ENCODE assay signal across 12 cellular contexts in the genomic region with DNA sequence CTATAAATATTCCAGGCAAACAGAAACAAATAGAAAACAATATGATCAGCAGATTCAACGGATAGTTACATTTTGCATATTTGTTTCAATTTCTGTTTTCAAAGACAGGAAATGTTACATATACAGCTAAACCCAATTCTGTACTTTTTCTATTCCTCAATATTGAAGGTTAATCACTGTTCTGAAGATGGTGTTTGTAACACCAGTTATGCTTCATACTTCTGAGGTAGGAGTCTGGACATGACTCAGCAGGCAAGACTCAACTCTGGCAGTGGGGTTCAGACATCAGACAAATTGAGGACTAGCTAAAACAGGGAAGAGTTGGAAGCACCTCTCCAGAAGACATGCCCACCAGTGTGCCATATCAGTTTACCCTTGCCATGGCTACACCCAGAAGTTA. TPM values are rescaled to one million over a fixed set of nuclear protein-coding genes. Genes with fewer than 3 reads are reported as not detected.
DNase-seq lines count a peak whose midpoint lies in the region; ATAC-seq and TF ChIP-seq lines count a peak whose summit lies in the region.
"Had no signal": no experiment of that assay in that cellular context is flagged by ENCODE, and none has a peak within 500 bp of the region (broad histone marks: within the 10 kb centered on the region; RNA-seq: fewer than 3 reads in every experiment).

No MANE protein-coding gene starts in this region.

- no peaks in the 10 kb centered on the region for H3K27me3 ChIP-seq in foreskin keratinocyte
- H3K27me3 ChIP-seq: adrenal gland had no signal

- peak; percentile 99 for ATAC-seq in GM18858 (IDR thresholded peaks at IDR 0.05; ENCODE audit: unreplicated experiment)
- peak; percentile 97 for ATAC-seq in GM21786 (IDR thresholded peaks at IDR 0.05; ENCODE audit: unreplicated experiment)
- ATAC-seq in HG03442 (IDR thresholded peaks at IDR 0.05; ENCODE audit: unreplicated experiment): peak; percentile 98
- peak; percentile 74 for ATAC-seq in foreskin keratinocyte

- DNase-seq in foreskin keratinocyte (peak; percentile 51 to 77), COLO668 (lab: John Stamatoyannopoulos, UW; ENCODE audit: unreplicated experiment) (no peak), NCI-H510A treated with DMSO at 0.1 percent for 48 hours (lab: John Stamatoyannopoulos, UW) (no peak), posterior cingulate gyrus (no peak)
- DNase-seq in activated CD4-positive, alpha-beta T cell treated with anti-CD3 and anti-CD28 coated beads for 48 hours: no peak
- DNase-seq: adrenal gland, NCI-H1092 treated with DMSO at 0.1 percent for 48 hours, retina, substantia nigra had no signal

- intact Hi-C loops in posterior cingulate gyrus (cut with DNase I): no loop called here

- TF ChIP-seq CTCF in foreskin keratinocyte (conservative IDR thresholded peaks at IDR 0.05): no peak

- peaks cover 14% of the 10 kb centered on the region for H3K4me1 ChIP-seq in foreskin keratinocyte
- H3K4me1 ChIP-seq: adrenal gland had no signal

- peak overlapping the region; percentile 48 for H3K27ac ChIP-seq in foreskin keratinocyte
- H3K27ac ChIP-seq: adrenal gland had no signal

RNA-seq across cellular contexts. Expression of a gene that starts 16.6 kb away (rescaled TPM):
- 5.9 and 6.0 TPM in 2 replicates for total RNA-seq in foreskin keratinocyte
- 2.0 and 2.7 TPM in 2 replicates for polyA plus RNA-seq in foreskin keratinocyte
- total RNA-seq: adrenal gland had no signal

RNA-seq across cellular contexts. Expression of a gene that starts 40.3 kb away (rescaled TPM):
- 0.07 TPM in 1 of 2 replicates, not detected in the other for total RNA-seq in foreskin keratinocyte
- 0.07 TPM in 1 of 2 replicates, not detected in the other for polyA plus RNA-seq in foreskin keratinocyte
- total RNA-seq: adrenal gland had no signal
- polyA plus RNA-seq: adrenal gland had no signal

RNA-seq across cellular contexts. Expression of a gene that starts 57.9 kb away (rescaled TPM):
- total RNA-seq in foreskin keratinocyte: 0.56 and 0.88 TPM in 2 replicates
- polyA plus RNA-seq in foreskin keratinocyte: 0.49 and 0.58 TPM in 2 replicates
- total RNA-seq: adrenal gland had no signal

Comparison
In these comparisons a context has a peak if more than half of its experiments do, and no peak if none do; other contexts are left out.
1. DNase-seq: peak in foreskin keratinocyte (2 of 2); none in COLO668 (single experiment), NCI-H510A treated with DMSO at 0.1 percent for 48 hours (single experiment), posterior cingulate gyrus (0 of 10) and activated CD4-positive, alpha-beta T cell treated with anti-CD3 and anti-CD28 coated beads for 48 hours (single experiment).
2. Peak in every context shown above with its lines, with median percentiles within 50 percentile points of each other: ATAC-seq.